Comparison of ENCODE assay signal across 10 cellular contexts in genomic region chr1:183515002-183515689, GRCh38. TPM values are rescaled to one million over a fixed set of nuclear protein-coding genes. Genes with fewer than 3 reads are reported as not detected.
DNase-seq lines count a peak whose midpoint lies in the region; ATAC-seq and TF ChIP-seq lines count a peak whose summit lies in the region.
"Had no signal": no experiment of that assay in that cellular context is flagged by ENCODE, and none has a peak within 500 bp of the region (broad histone marks: within the 10 kb centered on the region; RNA-seq: fewer than 3 reads in every experiment).

No MANE protein-coding gene starts in this region.

- H3K27ac ChIP-seq in left ventricle myocardium inferior (replicated peaks): no peak overlapping the region

- peak; percentile 43 for DNase-seq in DMS153 treated with DMSO at 0.1 percent for 48 hours (lab: John Stamatoyannopoulos, UW; ENCODE audit: unreplicated experiment)
- DNase-seq in LoVo (ENCODE audit: low spot score): peak; percentile 52
- no peak for DNase-seq in central memory CD8-positive, alpha-beta T cell (ENCODE audit: low spot score in 2 of 2)
- DNase-seq in mucosa of descending colon: no peak
- no peak for DNase-seq in islet precursor cell
- no peak for DNase-seq in posterior cingulate gyrus
- no peak for DNase-seq in left ventricle myocardium inferior
- no peak for DNase-seq in G401 (ENCODE audit: low spot score)
- DNase-seq: naive thymus-derived CD8-positive, alpha-beta T cell; Peyer's patch had no signal

- H3K4me1 ChIP-seq in mucosa of descending colon (ENCODE audit: low read depth) (peaks cover 16% of the 10 kb centered on the region), left ventricle myocardium inferior (peaks cover 32% of the 10 kb centered on the region)

- in situ Hi-C loops in G401 (cut with HindIII; ENCODE audit: low sequenced_read_pairs): no loop called here

- H3K36me3 ChIP-seq in mucosa of descending colon (ENCODE audit: low read depth) (no peaks in the 10 kb centered on the region), left ventricle myocardium inferior (peaks cover 35% of the 10 kb centered on the region)

- no peaks in the 10 kb centered on the region for H3K9me3 ChIP-seq in mucosa of descending colon
- H3K9me3 ChIP-seq in left ventricle myocardium inferior (replicated peaks): no peaks in the 10 kb centered on the region
- H3K9me3 ChIP-seq: Peyer's patch had no signal

- no peaks in the 10 kb centered on the region for H3K27me3 Mint-ChIP-seq in central memory CD8-positive, alpha-beta T cell
- H3K27me3 Mint-ChIP-seq: naive thymus-derived CD8-positive, alpha-beta T cell had no signal

- H3K4me1 Mint-ChIP-seq in central memory CD8-positive, alpha-beta T cell: peaks cover 16% of the 10 kb centered on the region

- no peak for TF ChIP-seq CTCF in mucosa of descending colon (IDR thresholded peaks at IDR 0.05)
- no peak for TF ChIP-seq CTCF in left ventricle myocardium inferior (IDR thresholded peaks at IDR 0.05; ENCODE audit: borderline replicate concordance)

- peak overlapping the region; percentile 80 for H3K27ac Mint-ChIP-seq in central memory CD8-positive, alpha-beta T cell (ENCODE audit: low read depth)

- H3K4me3 Mint-ChIP-seq in central memory CD8-positive, alpha-beta T cell: no peak overlapping the region
- H3K4me3 Mint-ChIP-seq: naive thymus-derived CD8-positive, alpha-beta T cell had no signal

- peaks cover 26% of the 10 kb centered on the region for H3K36me3 Mint-ChIP-seq in central memory CD8-positive, alpha-beta T cell (ENCODE audit: insufficient read depth)

- no peak overlapping the region for H3K4me3 ChIP-seq in mucosa of descending colon
- no peak overlapping the region for H3K4me3 ChIP-seq in left ventricle myocardium inferior
- H3K4me3 ChIP-seq: Peyer's patch had no signal

- intact Hi-C loops in mucosa of descending colon (cut with DNase I, micrococcal nuclease): no loop called here
- intact Hi-C loops in posterior cingulate gyrus (cut with DNase I): no loop called here
- intact Hi-C loops in left ventricle myocardium inferior (cut with micrococcal nuclease): loop anchor here (5.0 kb wide), 1 partner anchor 33 kb away; no protein-coding TSS in a partner anchor

- ATAC-seq in central memory CD8-positive, alpha-beta T cell (replicated peaks; ENCODE audit: extremely low read depth, poor library complexity, severe bottlenecking): no peak
- ATAC-seq in mucosa of descending colon: peak; percentile 80
- ATAC-seq: naive thymus-derived CD8-positive, alpha-beta T cell had no signal

- H3K27me3 ChIP-seq in left ventricle myocardium inferior (ENCODE audit: low read depth): no peaks in the 10 kb centered on the region
- H3K27me3 ChIP-seq: Peyer's patch had no signal

- no peaks in the 10 kb centered on the region for H3K9me3 Mint-ChIP-seq in central memory CD8-positive, alpha-beta T cell
- H3K9me3 Mint-ChIP-seq: naive thymus-derived CD8-positive, alpha-beta T cell had no signal

RNA-seq across cellular contexts. Expression of gene SMG7, which starts 42.8 kb away (rescaled TPM):
- 10 to 100 TPM; 62.7 to 69.9 (median 66.4) TPM for total RNA-seq in mucosa of descending colon
- total RNA-seq in left ventricle myocardium inferior: 41.6 TPM
- 25.7 and 32.7 TPM in 2 replicates for total RNA-seq in G401 (2014; rRNA removed; shearing (Covaris generic))

Comparison
In these comparisons a context has a peak if more than half of its experiments do, and no peak if none do; other contexts are left out.
1. DNase-seq: peak in DMS153 treated with DMSO at 0.1 percent for 48 hours (single experiment) and LoVo (single experiment); none in central memory CD8-positive, alpha-beta T cell (0 of 2), mucosa of descending colon (0 of 3), islet precursor cell (single experiment), posterior cingulate gyrus (0 of 10), left ventricle myocardium inferior (single experiment) and G401 (single experiment).